Comparison of ENCODE assay signal across 9 cellular contexts in the genomic region with DNA sequence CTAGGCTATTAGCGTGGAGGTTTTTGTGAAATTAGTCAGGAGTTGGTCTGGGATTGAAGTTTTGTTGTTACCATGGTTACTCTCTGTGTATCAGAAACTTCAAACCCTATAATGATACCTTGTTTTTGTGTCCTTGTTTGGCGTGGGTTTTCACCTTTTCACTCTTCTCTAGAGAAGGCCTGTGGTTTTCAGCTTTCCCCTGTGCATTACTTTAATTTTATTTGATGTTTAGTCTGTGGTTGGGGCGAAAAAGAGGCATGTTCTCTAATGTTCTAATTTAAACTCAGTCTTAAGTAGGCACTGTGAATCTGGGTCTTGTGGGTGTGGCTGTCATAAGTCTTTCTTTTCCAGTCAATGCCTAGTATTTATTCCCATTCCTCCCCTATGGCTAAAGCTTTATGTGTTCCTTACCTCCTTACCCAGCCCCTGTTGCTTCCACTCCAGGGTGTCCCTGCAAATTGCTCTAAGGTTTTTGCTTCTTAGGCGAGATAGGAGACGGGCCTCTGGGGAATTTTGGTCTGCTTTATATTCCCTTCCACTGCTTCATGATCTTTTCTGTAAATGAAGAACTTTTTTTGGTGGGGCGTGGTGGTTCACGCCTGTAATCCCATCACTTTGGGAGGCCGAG.
DNase-seq lines count a peak whose midpoint lies in the region; ATAC-seq and TF ChIP-seq lines count a peak whose summit lies in the region.
"Had no signal": no experiment of that assay in that cellular context is flagged by ENCODE, and none has a peak within 500 bp of the region (broad histone marks: within the 10 kb centered on the region; RNA-seq: fewer than 3 reads in every experiment).

No MANE protein-coding gene starts in this region.

- no peaks in the 10 kb centered on the region for H3K36me3 Mint-ChIP-seq in activated naive CD4-positive, alpha-beta T cell treated with anti-CD3 and anti-CD28 coated beads, Interleukin-2, amount 50 U/mL, for 72 hours

- H3K27me3 ChIP-seq in A673 (replicated peaks; ENCODE audit: insufficient read depth, low read depth, low read length, poor library complexity) (no peaks in the 10 kb centered on the region), tibial artery (no peaks in the 10 kb centered on the region), ascending aorta (no peaks in the 10 kb centered on the region)
- H3K27me3 ChIP-seq: upper lobe of left lung had no signal

- no peak overlapping the region for H3K4me3 ChIP-seq in A673 (ENCODE audit: low read depth, low read length, poor library complexity, severe bottlenecking)
- H3K4me3 ChIP-seq in tibial artery: no peak overlapping the region
- no peak overlapping the region for H3K4me3 ChIP-seq in ascending aorta
- H3K4me3 ChIP-seq: upper lobe of left lung had no signal

- DNase-seq in A673 (ENCODE audit: low spot score) (peak; percentile 62), dedifferentiated amniotic fluid mesenchymal stem cell (ENCODE audit: extremely low spot score) (no peak), tibial artery (no peak), ascending aorta (ENCODE audit: low spot score in 2 of 2) (no peak)
- DNase-seq in activated naive CD4-positive, alpha-beta T cell treated with anti-CD3 and anti-CD28 coated beads, Interleukin-2, amount 50 U/mL, for 72 hours (ENCODE audit: low spot score in 2 of 2): peak in 1 of 2 donors; percentile 8
- no peak for DNase-seq in activated CD4-positive, CD25-positive, alpha-beta regulatory T cell (lab: John Stamatoyannopoulos, UW)
- DNase-seq: upper lobe of left lung had no signal

- peak; percentile 87 for ATAC-seq in GM18909 (IDR thresholded peaks at IDR 0.05; ENCODE audit: poor library complexity, unreplicated experiment)
- ATAC-seq in HG03097 (IDR thresholded peaks at IDR 0.05; ENCODE audit: low FRiP score, unreplicated experiment): peak; percentile 75
- peak; percentile 87 to 99 for ATAC-seq in activated naive CD4-positive, alpha-beta T cell treated with anti-CD3 and anti-CD28 coated beads, Interleukin-2, amount 50 U/mL, for 72 hours

- no TSS peak for BruUV-seq in A673 (replicated peaks; lab: Mats Ljungman, UMichigan)

- H3K9me3 Mint-ChIP-seq in activated naive CD4-positive, alpha-beta T cell treated with anti-CD3 and anti-CD28 coated beads, Interleukin-2, amount 50 U/mL, for 72 hours: no peaks in the 10 kb centered on the region

- H3K27ac Mint-ChIP-seq in activated naive CD4-positive, alpha-beta T cell treated with anti-CD3 and anti-CD28 coated beads, Interleukin-2, amount 50 U/mL, for 72 hours: peak overlapping the region in 1 of 2 donors; percentile 88

- H3K4me1 ChIP-seq in A673 (ENCODE audit: insufficient read depth, low read length, poor library complexity, severe bottlenecking): peaks cover 18% of the 10 kb centered on the region
- H3K4me1 ChIP-seq in tibial artery: peaks cover 0 to 4% (median 2%) of the 10 kb centered on the region in 4 donors
- H3K4me1 ChIP-seq in ascending aorta: no peaks in the 10 kb centered on the region

- CTCF ChIA-PET in A673 (lab: Charles Lee): no interaction called here

- H3K9me3 ChIP-seq in A673 (ENCODE audit: low read depth, low read length, poor library complexity, severe bottlenecking) (no peaks in the 10 kb centered on the region), tibial artery (no peaks in the 10 kb centered on the region), ascending aorta (no peaks in the 10 kb centered on the region)
- H3K9me3 ChIP-seq: upper lobe of left lung had no signal

- H3K27ac ChIP-seq in A673 (ENCODE audit: low read depth, low read length, poor library complexity, severe bottlenecking) (no peak overlapping the region), tibial artery (no peak overlapping the region), ascending aorta (no peak overlapping the region)
- H3K27ac ChIP-seq: upper lobe of left lung had no signal

- POLR2A ChIA-PET in A673 (lab: Charles Lee; ENCODE audit: low non-redundant PET): no interaction called here

- no peaks in the 10 kb centered on the region for H3K36me3 ChIP-seq in A673 (ENCODE audit: insufficient read depth, low read length, poor library complexity, severe bottlenecking)
- H3K36me3 ChIP-seq in tibial artery: no peaks in the 10 kb centered on the region
- peaks cover 0 to 2% of the 10 kb centered on the region in 2 donors for H3K36me3 ChIP-seq in ascending aorta
- H3K36me3 ChIP-seq: upper lobe of left lung had no signal

- intact Hi-C loops in A673 (cut with micrococcal nuclease; ENCODE audit: unreplicated experiment): no loop called here
- intact Hi-C loops in tibial artery (cut with DNase I; ENCODE audit: low total_unique reads): no loop called here
- intact Hi-C loops in ascending aorta (cut with DNase I): no loop called here

- TF ChIP-seq CTCF in A673 (conservative IDR thresholded peaks at IDR 0.05; ENCODE audit: low read depth, low read length): no peak
- TF ChIP-seq CTCF in tibial artery (IDR thresholded peaks at IDR 0.05): no peak
- TF ChIP-seq CTCF in ascending aorta (IDR thresholded peaks at IDR 0.05): no peak
